23 cellular contexts compared by ENCODE assay signal in the genomic region with DNA sequence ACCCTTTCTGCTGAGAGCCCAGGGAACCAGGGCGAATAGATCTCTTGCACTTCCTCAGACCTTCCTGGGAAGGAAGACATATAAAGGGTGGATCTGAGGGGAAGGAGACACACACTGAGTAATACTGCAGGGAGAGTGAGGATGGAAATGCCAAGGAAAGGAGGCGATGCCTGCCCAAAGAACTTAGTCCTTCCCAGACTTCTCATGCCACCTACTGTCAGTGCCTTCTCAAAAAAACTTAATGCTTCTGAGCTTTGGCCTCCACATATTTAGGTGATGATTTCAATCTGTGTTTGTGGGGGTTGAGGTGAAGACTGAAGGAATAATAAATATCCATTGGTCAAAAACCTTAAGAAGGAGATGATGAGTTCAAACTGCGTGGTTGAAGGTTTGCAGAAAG. TPM values are rescaled to one million over a fixed set of nuclear protein-coding genes. Genes with fewer than 3 reads are reported as not detected.
DNase-seq lines count a peak whose midpoint lies in the region; ATAC-seq and TF ChIP-seq lines count a peak whose summit lies in the region.
"Had no signal": no experiment of that assay in that cellular context is flagged by ENCODE, and none has a peak within 500 bp of the region (broad histone marks: within the 10 kb centered on the region; RNA-seq: fewer than 3 reads in every experiment).

No MANE protein-coding gene starts in this region.

- no peaks in the 10 kb centered on the region for H4K20me1 ChIP-seq in H9 (ENCODE audit: control insufficient read depth, insufficient read depth, insufficient read length)

- H3K27ac ChIP-seq in adrenal gland = no peak overlapping the region
- H3K27ac ChIP-seq in neuronal stem cell (replicated peaks; ENCODE audit: low read length) = no peak overlapping the region
- no peak overlapping the region for H3K27ac ChIP-seq in H9 (ENCODE audit: insufficient read length, low read depth, low read length)
- H3K27ac ChIP-seq: esophagus muscularis mucosa, prostate gland, SJCRH30, vagina had no signal

- peaks cover 16 to 18% of the 10 kb centered on the region in 2 experiments for H3K4me1 Mint-ChIP-seq in H9

- H3K79me1 ChIP-seq in neuronal stem cell (ENCODE audit: low read depth, low read length) (no peaks in the 10 kb centered on the region), H9 (ENCODE audit: insufficient read depth, low read depth, low read length, poor library complexity, severe bottlenecking) (no peaks in the 10 kb centered on the region)

- peaks cover 3% of the 10 kb centered on the region; the same call in 1 of the 2 replicates for H3K27me3 Mint-ChIP-seq in H9 (ENCODE audit: low read depth)

- H2BK5ac ChIP-seq in neuronal stem cell (ENCODE audit: low read length) = no peak overlapping the region
- no peak overlapping the region for H2BK5ac ChIP-seq in H9 (ENCODE audit: insufficient read length, low read length)

- no peak overlapping the region for H3K23ac ChIP-seq in neuronal stem cell (ENCODE audit: low read depth, low read length, poor library complexity)
- H3K23ac ChIP-seq in H9 (ENCODE audit: insufficient read length, low read depth, low read length) = no peak overlapping the region

- H2BK120ac ChIP-seq in neuronal stem cell (ENCODE audit: low read depth, low read length) = no peak overlapping the region
- H2BK120ac ChIP-seq in H9 (ENCODE audit: low read depth, low read length, poor library complexity, severe bottlenecking) = no peak overlapping the region

- 0 out of 2 replicates have a peak, but pooled peaks have one; percentile 11 for TF ChIP-seq CTCF in AG10803 (conservative IDR thresholded peaks at IDR 0.05; ENCODE audit: low read length)
- TF ChIP-seq CTCF in fibroblast of mammary gland (conservative IDR thresholded peaks at IDR 0.05; ENCODE audit: control insufficient read depth, insufficient read depth, low read depth, low read length) = no peak
- TF ChIP-seq CTCF in adrenal gland (IDR thresholded peaks at IDR 0.05) = no peak
- TF ChIP-seq CTCF in lower leg skin (IDR thresholded peaks at IDR 0.05) = no peak
- TF ChIP-seq CTCF in H9 (conservative IDR thresholded peaks at IDR 0.05) = no peak

- H3K14ac ChIP-seq in neuronal stem cell (ENCODE audit: low read length) = no peak overlapping the region
- H3K14ac ChIP-seq in H9 (ENCODE audit: insufficient read depth, low read length) = no peak overlapping the region

- H3T11ph ChIP-seq in H9 (ENCODE audit: low read length) = no peak overlapping the region

- intact Hi-C loops in adrenal gland (cut with DNase I) = no loop called here
- intact Hi-C loops in lower leg skin (cut with DNase I; ENCODE audit: low total_unique reads) = no loop called here

- H2AK5ac ChIP-seq in neuronal stem cell (ENCODE audit: low read depth, low read length) = no peak overlapping the region
- no peak overlapping the region for H2AK5ac ChIP-seq in H9 (ENCODE audit: insufficient read length, low read length)

- H3K56ac ChIP-seq in H9 (ENCODE audit: insufficient read length, low read depth, low read length) = no peak overlapping the region

- H3K36me3 ChIP-seq in adrenal gland (replicated peaks in 1 of 2) (peaks cover 0 to 28% of the 10 kb centered on the region in 2 donors), neuronal stem cell (replicated peaks in 1 of 2; ENCODE audit: control insufficient read depth in 2 of 2, insufficient read depth in 2 of 2, low read length in 2 of 2) (peaks cover 0 to 28% of the 10 kb centered on the region in 2 donors)
- H3K36me3 ChIP-seq: prostate gland, SJCRH30 had no signal

- H3K4me2 ChIP-seq in neuronal stem cell (ENCODE audit: insufficient read depth, low read length, poor library complexity, severe bottlenecking) = no peak overlapping the region
- no peak overlapping the region for H3K4me2 ChIP-seq in H9 (ENCODE audit: insufficient read depth, insufficient read length, low read length)

- H3K79me2 ChIP-seq in H9 (ENCODE audit: insufficient read depth, low read length) = no peaks in the 10 kb centered on the region

- peak; percentile 41; the same call in 2 of the 3 replicates for ATAC-seq in SK-N-SH treated with all-trans-retinoic acid at 6 μM for 48 hours

- H4K5ac ChIP-seq in H9 (ENCODE audit: insufficient read length, low read depth, low read length) = no peak overlapping the region

- no peak overlapping the region for H2BK12ac ChIP-seq in neuronal stem cell (ENCODE audit: low read length)
- H2BK12ac ChIP-seq in H9 (ENCODE audit: insufficient read length, low read depth, low read length) = no peak overlapping the region

- DNase-seq in AG10803 (ENCODE audit: low read depth) (peak; percentile 16), EL (peak; percentile 56), fibroblast of mammary gland (ENCODE audit: low read depth) (peak; percentile 18), adrenal gland (no peak), lower leg skin (ENCODE audit: low spot score in 2 of 2) (no peak), neuronal stem cell (ENCODE audit: low spot score) (no peak), H9 (no peak)
- DNase-seq: activated CD4-positive, CD25-positive, alpha-beta regulatory T cell; activated gamma-delta T cell; GF-D8; NCI-H1436 treated with DMSO at 0.1 percent for 48 hours; NCI-H2171 treated with DMSO at 0.1 percent for 48 hours; NCI-H774; stimulated activated CD4-positive, alpha-beta T cell treated with anti-CD3 and anti-CD28 coated beads, Interleukin-4, amount 100 ng/mL, for 4 hours; substantia nigra had no signal

- H3K36me3 Mint-ChIP-seq in H9 (ENCODE audit: insufficient read depth in 1 of 3, low read depth in 3 of 3) = peaks cover 0 to 2% (median 0%) of the 10 kb centered on the region in 3 experiments; a peak in 1 of 7 replicates

- no peak overlapping the region for H2BK20ac ChIP-seq in H9 (ENCODE audit: low read depth, low read length, poor library complexity, severe bottlenecking)

- no peak overlapping the region for H2BK15ac ChIP-seq in neuronal stem cell (ENCODE audit: low read length)
- no peak overlapping the region for H2BK15ac ChIP-seq in H9 (ENCODE audit: low read depth, low read length)

- TF ChIP-seq POLR2A in adrenal gland (IDR thresholded peaks at IDR 0.05) (no peak), lower leg skin (IDR thresholded peaks at IDR 0.05) (no peak)

- H3K4me1 ChIP-seq in adrenal gland (replicated peaks in 1 of 2) (no peaks in the 10 kb centered on the region), neuronal stem cell (ENCODE audit: control insufficient read depth in 2 of 2, insufficient read depth in 1 of 2, low read depth in 1 of 2, low read length in 2 of 2) (no peaks in the 10 kb centered on the region), H9 (ENCODE audit: insufficient read depth, low read length) (no peaks in the 10 kb centered on the region)
- H3K4me1 ChIP-seq: esophagus muscularis mucosa, prostate gland had no signal

- H3K4me3 Mint-ChIP-seq in H9 = no peak overlapping the region
- H3K4me3 Mint-ChIP-seq: brain; T-helper 2 cell treated with Interferon-gamma antibody and Interleukin-4, amounts not matched to agents 5 μg/mL and 100 μg/mL, for 36 hours had no signal

- no peaks in the 10 kb centered on the region for H3K23me2 ChIP-seq in H9 (ENCODE audit: insufficient read length, low read depth, low read length, poor library complexity, severe bottlenecking)

- H3K9ac ChIP-seq in neuronal stem cell (ENCODE audit: low read depth, low read length, poor library complexity) (no peak overlapping the region), H9 (ENCODE audit: extremely low read depth, insufficient read length, low read length) (no peak overlapping the region)

- H3K27ac Mint-ChIP-seq in H9 = no peak overlapping the region; a peak in 1 of 7 replicates
- H3K27ac Mint-ChIP-seq: brain; T-helper 2 cell treated with Interferon-gamma antibody and Interleukin-4, amounts not matched to agents 5 μg/mL and 100 μg/mL, for 36 hours had no signal

- peaks cover 3 to 4% of the 10 kb centered on the region in 2 experiments; a peak in 3 of 5 replicates for H3K9me3 Mint-ChIP-seq in H9

- H2AFZ ChIP-seq in neuronal stem cell (ENCODE audit: low read length) (no peak overlapping the region), H9 (ENCODE audit: low read length) (no peak overlapping the region)

- H3K4ac ChIP-seq in neuronal stem cell (ENCODE audit: low read length) = no peak overlapping the region
- H3K4ac ChIP-seq in H9 (ENCODE audit: low read depth, low read length) = no peak overlapping the region

- no peak overlapping the region for H4K8ac ChIP-seq in neuronal stem cell (ENCODE audit: low read depth, low read length)
- no peak overlapping the region for H4K8ac ChIP-seq in H9 (replicated peaks; ENCODE audit: insufficient read length, low read depth, low read length)

- no peak overlapping the region for H3K18ac ChIP-seq in neuronal stem cell (ENCODE audit: low read length)
- H3K18ac ChIP-seq in H9 (ENCODE audit: insufficient read length, low read depth, low read length) = no peak overlapping the region

- H4K91ac ChIP-seq in neuronal stem cell (ENCODE audit: low read depth, low read length, poor library complexity) (no peak overlapping the region), H9 (ENCODE audit: insufficient read length, low read depth, low read length) (no peak overlapping the region)

- 94 to 99% (median 97%) methylated on average over 3 of the region's 3 CpGs for whole genome bisulfite sequencing in adrenal gland, 4 donors
- WGBS in lower leg skin, 2 donors = 95% methylated on average over 3 of the region's 3 CpGs
- WGBS in neuronal stem cell (ENCODE audit: extremely low coverage in 2 of 2, insufficient read length in 2 of 2, insufficient replicate concordance in 1 of 2), 2 donors = no CpG with 5 or more reads among the region's 3 CpGs
- WGBS in H9 (ENCODE audit: extremely low coverage, insufficient read length, low lambda C conversion rate) = no CpG with 5 or more reads among the region's 3 CpGs

- H3K27me3 ChIP-seq in adrenal gland (no peaks in the 10 kb centered on the region), neuronal stem cell (ENCODE audit: control insufficient read depth in 3 of 3, insufficient read depth in 3 of 3, low read depth in 1 of 3, low read length in 3 of 3) (no peaks in the 10 kb centered on the region), H9 (ENCODE audit: insufficient read depth, low read length) (no peaks in the 10 kb centered on the region)
- H3K27me3 ChIP-seq: esophagus muscularis mucosa, SJCRH30, vagina had no signal

- H3K4me3 ChIP-seq in AG10803 (ENCODE audit: low read length) (no peak overlapping the region), fibroblast of mammary gland (ENCODE audit: control insufficient read depth, low read depth, low read length) (no peak overlapping the region), adrenal gland (no peak overlapping the region), lower leg skin (ENCODE audit: low read depth, poor library complexity, severe bottlenecking) (no peak overlapping the region), neuronal stem cell (ENCODE audit: low read length in 2 of 2) (no peak overlapping the region)
- H3K4me3 ChIP-seq: esophagus muscularis mucosa, lung, prostate gland, SJCRH30, vagina had no signal

- H3K9me3 ChIP-seq in adrenal gland (replicated peaks in 1 of 3) = no peaks in the 10 kb centered on the region
- H3K9me3 ChIP-seq in neuronal stem cell (replicated peaks in 1 of 2; ENCODE audit: control insufficient read depth in 2 of 2, insufficient read depth in 1 of 2, low read depth in 1 of 2, low read length in 2 of 2) = no peaks in the 10 kb centered on the region
- H3K9me3 ChIP-seq in H9 (ENCODE audit: control insufficient read depth, low read depth, low read length) = no peaks in the 10 kb centered on the region
- H3K9me3 ChIP-seq: esophagus muscularis mucosa, prostate gland, SJCRH30, vagina had no signal

RNA-seq across cellular contexts. Expression of a gene that starts 9.7 kb away (rescaled TPM):
- 10 to 100 TPM; 26.3 to 52.9 (median 38.6) TPM for total RNA-seq in adrenal gland
- polyA plus RNA-seq in adrenal gland = 10 to 100 TPM; 17.5 to 38.3 (median 21.9) TPM
- 10 to 100 TPM; 10.4 to 17.7 (median 15.1) TPM for total RNA-seq in lower leg skin
- polyA plus RNA-seq in neuronal stem cell (2013, experiment 1 of 2) = 6.4 TPM
- polyA plus RNA-seq in neuronal stem cell (2013, experiment 2 of 2) = 6.2 TPM
- 2.5 and 3.1 TPM in 2 replicates for total RNA-seq in H9 (2021)

RNA-seq across cellular contexts. Expression of a gene that starts 28.6 kb away (rescaled TPM):
- total RNA-seq in adrenal gland (10 to 100 TPM; 29.8 to 52.9 (median 38.7) TPM), lower leg skin (10 to 100 TPM in 2 of 4 donors, 1 to 10 TPM in 2; 4.5 to 16.7 (median 11.3) TPM), H9 (2021) (1.9 and 2.0 TPM in 2 replicates)
- polyA plus RNA-seq in adrenal gland = 10 to 100 TPM; 11.5 to 32.7 (median 15.9) TPM
- 1.7 TPM for polyA plus RNA-seq in neuronal stem cell (2013, experiment 1 of 2)
- polyA plus RNA-seq in neuronal stem cell (2013, experiment 2 of 2) = 1.5 TPM

RNA-seq across cellular contexts. Expression of a gene that starts 28.8 kb away (rescaled TPM):
- total RNA-seq in adrenal gland = 10 to 100 TPM; 12.8 to 29.8 (median 20.2) TPM
- 10 to 100 TPM in 2 of 3 donors, 1 to 10 TPM in 1; 9.6 to 24.5 (median 11.1) TPM for polyA plus RNA-seq in adrenal gland
- total RNA-seq in lower leg skin = 10 to 100 TPM in 2 of 4 donors, 1 to 10 TPM in 2; 8.0 to 14.4 (median 10.2) TPM
- 24.0 TPM for polyA plus RNA-seq in neuronal stem cell (2013, experiment 1 of 2)
- polyA plus RNA-seq in neuronal stem cell (2013, experiment 2 of 2) = 24.9 TPM
- 14.4 and 17.4 TPM in 2 replicates for total RNA-seq in H9 (2021)

RNA-seq across cellular contexts. Expression of a gene that starts 46.0 kb away (rescaled TPM):
- total RNA-seq in adrenal gland (10 to 100 TPM; 11.4 to 52.0 (median 22.5) TPM), lower leg skin (10 to 100 TPM in 3 of 4 donors, 1 to 10 TPM in 1; 9.9 to 16.4 (median 12.0) TPM), H9 (2021) (17.6 and 18.4 TPM in 2 replicates)
- 10 to 100 TPM; 18.4 to 38.5 (median 19.0) TPM for polyA plus RNA-seq in adrenal gland
- 11.4 TPM for polyA plus RNA-seq in neuronal stem cell (2013, experiment 1 of 2)
- 11.5 TPM for polyA plus RNA-seq in neuronal stem cell (2013, experiment 2 of 2)

RNA-seq across cellular contexts. Expression of a gene that starts 46.8 kb away (rescaled TPM):
- 10 to 100 TPM; 31.4 to 95.3 (median 54.1) TPM for total RNA-seq in adrenal gland
- polyA plus RNA-seq in adrenal gland = 10 to 100 TPM; 30.4 to 33.7 (median 31.4) TPM
- 10 to 100 TPM in 3 of 4 donors, 1 to 10 TPM in 1; 9.9 to 26.8 (median 18.5) TPM for total RNA-seq in lower leg skin
- polyA plus RNA-seq in neuronal stem cell (2013, experiment 1 of 2) = 6.5 TPM
- polyA plus RNA-seq in neuronal stem cell (2013, experiment 2 of 2) = 6.4 TPM
- total RNA-seq in H9 (2021) = 3.3 and 4.0 TPM in 2 replicates

Comparison
In these comparisons a context has a peak if more than half of its experiments do, and no peak if none do; other contexts are left out.
1. DNase-seq: peak in AG10803 (single experiment), EL (single experiment) and fibroblast of mammary gland (single experiment); none in adrenal gland (0 of 7), lower leg skin (0 of 2), neuronal stem cell (single experiment) and H9 (single experiment).